Comparison of ENCODE assay signal across 5 cellular contexts in the genomic region with DNA sequence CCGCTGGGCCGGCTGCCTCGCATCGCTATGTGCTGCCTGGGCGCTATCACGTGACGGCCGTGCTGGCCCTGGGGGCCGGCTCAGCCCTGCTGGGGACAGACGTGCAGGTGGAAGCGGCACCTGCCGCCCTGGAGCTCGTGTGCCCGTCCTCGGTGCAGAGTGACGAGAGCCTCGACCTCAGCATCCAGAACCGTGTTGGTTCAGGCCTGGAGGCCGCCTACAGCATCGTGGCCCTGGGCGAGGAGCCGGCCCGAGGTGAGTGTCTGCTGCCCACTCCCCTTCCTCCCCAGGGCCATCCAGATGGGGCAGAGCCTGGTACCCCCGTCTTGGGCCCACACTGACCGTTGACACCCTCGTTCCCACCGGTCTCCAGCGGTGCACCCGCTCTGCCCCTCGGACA. TPM values are rescaled to one million over a fixed set of nuclear protein-coding genes. Genes with fewer than 3 reads are reported as not detected.
DNase-seq lines count a peak whose midpoint lies in the region; ATAC-seq and TF ChIP-seq lines count a peak whose summit lies in the region.
"Not testable (repeated sequence)": the region's sequence is repeated elsewhere in the genome, so short reads cannot be mapped to it uniquely, and the experiment has no call there.

No MANE protein-coding gene starts in this region.

- 84 to 85% (median 85%) methylated on average over 6 to 13 of the region's 30 CpGs; no CpG with 5 or more reads in 2 of the 5 donors for WGBS in spleen, 5 donors
- WGBS in aorta, 2 donors, result 75 to 78% methylated on average over 11 to 13 of the region's 30 CpGs

- not testable (repeated sequence) for H3K9me3 ChIP-seq in spleen; aorta (ENCODE audit: control insufficient read depth, low read length)

- H3K36me3 ChIP-seq in spleen; aorta (ENCODE audit: control insufficient read depth in 1 of 2, insufficient read depth in 2 of 2, low read length in 1 of 2): not testable (repeated sequence)

- not testable (repeated sequence) for TF ChIP-seq POLR2A in spleen (IDR thresholded peaks at IDR 0.05)

- H3K4me1 ChIP-seq in spleen; aorta (ENCODE audit: control insufficient read depth in 1 of 2, insufficient read depth in 2 of 2, low read length in 2 of 2): not testable (repeated sequence)

- DNase-seq in activated effector memory CD4-positive, alpha-beta T cell treated with anti-CD3 and anti-CD28 coated beads, Interleukin-2, amount 50 U/mL, for 16 hours, result peak; percentile 21
- DNase-seq in left ventricle myocardium superior, result peak; percentile 3
- DNase-seq in sciatic nerve (ENCODE audit: low spot score), result peak; percentile 6
- peak; percentile 4 for DNase-seq in spleen
- DNase-seq in aorta, result peak; percentile 9

- intact Hi-C loops in left ventricle myocardium superior (cut with micrococcal nuclease); sciatic nerve (cut with DNase I); spleen (cut with DNase I; ENCODE audit: low total_unique reads); aorta (cut with DNase I): not testable (repeated sequence)

- ATAC-seq in left ventricle myocardium superior; sciatic nerve; aorta (ENCODE audit: low FRiP score): not testable (repeated sequence)

- H3K27me3 ChIP-seq in spleen (replicated peaks in 1 of 7); aorta (ENCODE audit: control insufficient read depth in 1 of 2, insufficient read depth in 2 of 2, low read length in 1 of 2): not testable (repeated sequence)

- not testable (repeated sequence) for TF ChIP-seq CTCF in spleen (IDR thresholded peaks at IDR 0.05 in 8 of 11, conservative IDR thresholded peaks at IDR 0.05 in 3 of 11)

- H3K4me3 ChIP-seq in spleen; aorta (ENCODE audit: low read length in 2 of 2): not testable (repeated sequence)

- not testable (repeated sequence) for H3K27ac ChIP-seq in spleen; aorta (ENCODE audit: low read depth in 1 of 2, low read length in 2 of 2)

RNA-seq across cellular contexts. Expression of a gene that starts 21.4 kb away (rescaled TPM):
- total RNA-seq in left ventricle myocardium superior (2.9 TPM), sciatic nerve (17.6 TPM), spleen (10 to 100 TPM in 2 of 7 donors, 1 to 10 TPM in 5; 4.6 to 11.7 (median 7.1) TPM), aorta (10 to 100 TPM in 1 of 2 donors, 1 to 10 TPM in 1; 7.5 to 25.3 TPM)
- polyA plus RNA-seq in spleen (10 to 100 TPM; 17.4 to 21.4 (median 18.1) TPM), aorta (10 to 100 TPM in 1 of 2 donors, not detected in 1; 13.9 TPM)
